ENCODE assay signal across 25 cellular contexts in genomic region chr12:2113501-2113912, GRCh38.
DNase-seq lines count a peak whose midpoint lies in the region; ATAC-seq and TF ChIP-seq lines count a peak whose summit lies in the region.
"Had no signal": no experiment of that assay in that cellular context is flagged by ENCODE, and none has a peak within 500 bp of the region (broad histone marks: within the 10 kb centered on the region; RNA-seq: fewer than 3 reads in every experiment).

No MANE protein-coding gene starts in this region.

- 24 to 37% methylated on average over 4 to 10 of the region's 10 CpGs for WGBS in body of pancreas, 2 donors

- H3K36me3 ChIP-seq in body of pancreas (replicated peaks in 1 of 2; ENCODE audit: insufficient read depth in 1 of 2, low read depth in 2 of 2): no peaks in the 10 kb centered on the region
- H3K36me3 ChIP-seq in upper lobe of right lung: no peaks in the 10 kb centered on the region
- H3K36me3 ChIP-seq: brain microvascular endothelial cell, esophagus squamous epithelium, lower lobe of right lung, Peyer's patch, suprapubic skin had no signal

- H3K4me3 ChIP-seq in body of pancreas: no peak overlapping the region
- no peak overlapping the region for H3K4me3 ChIP-seq in upper lobe of right lung
- H3K4me3 ChIP-seq: esophagus squamous epithelium, lower lobe of right lung, Peyer's patch, SK-N-MC, smooth muscle cell, suprapubic skin had no signal

- peak overlapping the region in 1 of 4 donors; percentile 53 for H3K27ac ChIP-seq in body of pancreas
- H3K27ac ChIP-seq in upper lobe of right lung: no peak overlapping the region
- H3K27ac ChIP-seq: brain microvascular endothelial cell, lower lobe of right lung, SK-N-MC, suprapubic skin had no signal

- intact Hi-C loops in body of pancreas (cut with DNase I) (no loop called here), Right ventricle myocardium superior (cut with DNase I) (loop anchor here (5.0 kb wide), 1 partner anchor 36 kb away; no protein-coding TSS in a partner anchor), upper lobe of right lung (cut with DNase I) (no loop called here)

- TF ChIP-seq CTCF in body of pancreas (IDR thresholded peaks at IDR 0.05) (no peak), upper lobe of right lung (IDR thresholded peaks at IDR 0.05) (no peak)

- ATAC-seq in body of pancreas: peak; percentile 84
- ATAC-seq in Right ventricle myocardium superior (ENCODE audit: poor library complexity): peak; percentile 79
- peak; percentile 19 for ATAC-seq in upper lobe of right lung
- ATAC-seq in HG03442 (IDR thresholded peaks at IDR 0.05; ENCODE audit: unreplicated experiment): no peak
- ATAC-seq: activated T-cell treated with anti-CD3 and anti-CD28 coated beads, Interleukin-2, amount 50 U/mL, for 4 hours; stimulated activated effector memory CD8-positive, alpha-beta T cell treated with anti-CD3 and anti-CD28 coated beads, Interleukin-12 subunit alpha, Interleukin-12 subunit beta, amount 100 ng/mL, for 72 hours had no signal

- H3K27me3 ChIP-seq in body of pancreas (no peaks in the 10 kb centered on the region), upper lobe of right lung (no peaks in the 10 kb centered on the region)
- H3K27me3 ChIP-seq: brain microvascular endothelial cell, esophagus squamous epithelium, Peyer's patch, suprapubic skin had no signal

- no peak for TF ChIP-seq POLR2A in body of pancreas (IDR thresholded peaks at IDR 0.05)

- no peaks in the 10 kb centered on the region for H3K9me3 ChIP-seq in body of pancreas
- H3K9me3 ChIP-seq in upper lobe of right lung: no peaks in the 10 kb centered on the region
- H3K9me3 ChIP-seq: esophagus squamous epithelium, lower lobe of right lung, Peyer's patch, suprapubic skin had no signal

- DNase-seq in body of pancreas (peak; percentile 66 to 83 (median 72)), Right ventricle myocardium superior (peak; percentile 84), mucosa of gallbladder (ENCODE audit: low spot score) (peak; percentile 50), upper lobe of right lung (peak; percentile 64), NCI-H1436 treated with DMSO at 0.1 percent for 48 hours (lab: John Stamatoyannopoulos, UW) (no peak)
- no peak for DNase-seq in stimulated activated CD4-positive, alpha-beta T cell treated with anti-CD3 and anti-CD28 coated beads, Interleukin-1b, Interleukin-23, amount 100 ng/mL, for 48 hours
- DNase-seq: activated T-cell treated with anti-CD3 and anti-CD28 coated beads, Interleukin-2, amount 50 U/mL, for 4 hours; brain microvascular endothelial cell; CD4-positive, alpha-beta memory T cell; cortex of kidney; endodermal cell; esophagus squamous epithelium; islet precursor cell; lower lobe of right lung; MM.1S; NCI-H1417; NCI-H2107; NCI-H510A treated with DMSO at 0.1 percent for 48 hours; stimulated activated CD4-positive, alpha-beta T cell treated with anti-CD3 and anti-CD28 coated beads, Interleukin-2, amount 100 ng/mL, for 48 hours had no signal

- H3K4me1 ChIP-seq in body of pancreas (peaks cover 15% of the 10 kb centered on the region), upper lobe of right lung (peaks cover 6% of the 10 kb centered on the region)
- H3K4me1 ChIP-seq: suprapubic skin had no signal

Comparison
In these comparisons a context has a peak if more than half of its experiments do, and no peak if none do; other contexts are left out.
1. DNase-seq: peak in body of pancreas (4 of 4), Right ventricle myocardium superior (single experiment), mucosa of gallbladder (single experiment) and upper lobe of right lung (single experiment); none in NCI-H1436 treated with DMSO at 0.1 percent for 48 hours (single experiment) and stimulated activated CD4-positive, alpha-beta T cell treated with anti-CD3 and anti-CD28 coated beads, Interleukin-1b, Interleukin-23, amount 100 ng/mL, for 48 hours (single experiment).